In the genomic region with DNA sequence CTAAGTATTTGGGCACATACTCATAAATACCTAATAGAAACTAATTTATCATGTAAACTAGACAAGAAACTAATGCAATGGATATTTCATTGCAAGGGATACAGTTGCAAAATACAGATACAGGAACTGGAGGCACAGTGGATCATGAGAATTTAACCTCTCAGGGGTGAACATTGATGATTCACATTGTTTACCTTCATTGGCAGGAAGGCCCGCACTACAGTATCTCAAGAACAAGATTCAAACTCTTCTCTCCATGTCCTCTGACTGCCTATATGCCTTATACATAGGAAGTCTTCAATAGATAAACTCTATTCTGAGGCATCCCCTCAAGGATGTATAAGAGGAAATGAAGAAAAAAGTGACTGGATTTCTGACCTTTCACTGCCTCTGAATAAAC, we compare ENCODE assay signal across 21 cellular contexts.
"Had no signal": no experiment of that assay in that cellular context is flagged by ENCODE, and none has a peak within 500 bp of the region (broad histone marks: within the 10 kb centered on the region; RNA-seq: fewer than 3 reads in every experiment).

No MANE protein-coding gene starts in this region.

- H3K4me3 ChIP-seq: colonic mucosa, esophagus muscularis mucosa, gastroesophageal sphincter, heart right ventricle, lower lobe of right lung, neural progenitor cell, tibial nerve, vagina had no signal

- H3K4me1 ChIP-seq: colonic mucosa, esophagus muscularis mucosa, gastroesophageal sphincter, heart right ventricle, lower lobe of right lung, tibial nerve, vagina had no signal

- H3K27ac Mint-ChIP-seq: activated CD8-positive, alpha-beta T cell treated with anti-CD3 and anti-CD28 coated beads for 36 hours; activated naive CD8-positive, alpha-beta T cell treated with anti-CD3 and anti-CD28 coated beads, Interleukin-2, amount 10 ng/mL, durations not matched to agents 7 days and 5 days; activated T-cell treated with anti-CD3 and anti-CD28 coated beads, Interleukin-2, amount 50 U/mL, for 72 hours; neural progenitor cell had no signal

- H3K27me3 ChIP-seq: colonic mucosa, esophagus muscularis mucosa, gastroesophageal sphincter, heart right ventricle, neural progenitor cell, tibial nerve, vagina had no signal

- ATAC-seq: activated CD8-positive, alpha-beta T cell treated with anti-CD3 and anti-CD28 coated beads for 36 hours; gastroesophageal sphincter; heart right ventricle; left colon; lower lobe of right lung had no signal

- H3K9ac ChIP-seq: neural progenitor cell had no signal

- H2AFZ ChIP-seq: neural progenitor cell had no signal

- H3K4me1 Mint-ChIP-seq: activated naive CD8-positive, alpha-beta T cell treated with anti-CD3 and anti-CD28 coated beads, Interleukin-2, amount 10 ng/mL, durations not matched to agents 7 days and 5 days; neural progenitor cell had no signal

- H3K36me3 ChIP-seq: colonic mucosa, esophagus muscularis mucosa, gastroesophageal sphincter, heart right ventricle, lower lobe of right lung, neural progenitor cell, tibial nerve, vagina had no signal

- H3K9me3 Mint-ChIP-seq: activated naive CD8-positive, alpha-beta T cell treated with anti-CD3 and anti-CD28 coated beads, Interleukin-2, amount 10 ng/mL, durations not matched to agents 7 days and 5 days had no signal

- H3K4me3 Mint-ChIP-seq: activated CD8-positive, alpha-beta T cell treated with anti-CD3 and anti-CD28 coated beads for 36 hours; activated naive CD8-positive, alpha-beta T cell treated with anti-CD3 and anti-CD28 coated beads, Interleukin-2, amount 10 ng/mL, durations not matched to agents 7 days and 5 days; activated T-cell treated with anti-CD3 and anti-CD28 coated beads, Interleukin-2, amount 50 U/mL, for 72 hours; neural progenitor cell had no signal

- DNase-seq: activated CD4-positive, alpha-beta T cell treated with anti-CD3 and anti-CD28 coated beads for 4 hours; activated CD8-positive, alpha-beta T cell treated with anti-CD3 and anti-CD28 coated beads for 36 hours; activated naive CD8-positive, alpha-beta T cell treated with anti-CD3 and anti-CD28 coated beads, Interleukin-2, amount 10 ng/mL, durations not matched to agents 7 days and 5 days; activated T-cell treated with anti-CD3 and anti-CD28 coated beads, Interleukin-2, amount 50 U/mL, for 72 hours; anterior cingulate cortex; caudate nucleus; colonic mucosa; heart right ventricle; left colon; lower lobe of right lung; midbrain; stimulated activated CD4-positive, alpha-beta T cell treated with anti-CD3 and anti-CD28 coated beads, Interleukin-4, amount 100 ng/mL, for 1 hour; stimulated activated naive CD4-positive, alpha-beta T cell; substantia nigra; T-helper 2 cell had no signal

- H3K27ac ChIP-seq: colonic mucosa, esophagus muscularis mucosa, gastroesophageal sphincter, heart right ventricle, lower lobe of right lung, neural progenitor cell, tibial nerve, vagina had no signal

- H3K9me3 ChIP-seq: colonic mucosa, esophagus muscularis mucosa, lower lobe of right lung, vagina had no signal

- FAIRE-seq: endometrium had no signal

- H3K36me3 Mint-ChIP-seq: activated naive CD8-positive, alpha-beta T cell treated with anti-CD3 and anti-CD28 coated beads, Interleukin-2, amount 10 ng/mL, durations not matched to agents 7 days and 5 days; neural progenitor cell had no signal
